ENCODE assay signal across 1 cellular context in genomic region chr2:219245148-219245898, GRCh38.
A peak's percentile ranks its signal among the peaks of the same experiment; 100 is the strongest.
TF ChIP-seq lines count a peak whose summit lies in the region.

TSS of gene GLB1L (minus strand) at chr2:219245444. CDS start at chr2:219243573, 1,871 bp downstream.
TSS of gene STK16 (plus strand) at chr2:219245479. CDS start at chr2:219246000, 521 bp downstream.

TF ChIP-seq in K562, 482 proteins besides CTCF, POLR2A, EP300 and RAD21 (continued from another document and continues in another):
- TF ChIP-seq ELK1 (CRISPR knock-in tag; IDR thresholded peaks at IDR 0.05) (peak; percentile 98), ETV5 (CRISPR knock-in tag; IDR thresholded peaks at IDR 0.05; ENCODE audit: low read depth) (peak; percentile 73; the same call in 1 of the 2 replicates), PHF21A (IDR thresholded peaks at IDR 0.05; ENCODE audit: borderline replicate concordance, low read depth) (no peak), ZMIZ1 (IDR thresholded peaks at IDR 0.05; ENCODE audit: low read depth in 2 of 2, low read length in 2 of 2) (no peak), HOXB6 (CRISPR knock-in tag; IDR thresholded peaks at IDR 0.05; ENCODE audit: borderline replicate concordance) (no peak), NR2C1 (IDR thresholded peaks at IDR 0.05) (no peak), NR2C1 (tag; IDR thresholded peaks at IDR 0.05) (no peak), SMC3 (conservative IDR thresholded peaks at IDR 0.05; ENCODE audit: insufficient read depth, low read depth, low read length) (0 out of 2 replicates have a peak, but pooled peaks have one; percentile 3), IRF2 (CRISPR knock-in tag; IDR thresholded peaks at IDR 0.05) (no peak), KLF16 (IDR thresholded peaks at IDR 0.05) (peak; percentile 83), DEAF1 (CRISPR knock-in tag; IDR thresholded peaks at IDR 0.05) (no peak), SUPT5H (IDR thresholded peaks at IDR 0.05) (peak; percentile 91), ZNF57 (CRISPR knock-in tag; IDR thresholded peaks at IDR 0.05) (no peak), GTF2A2 (tag; IDR thresholded peaks at IDR 0.05) (no peak), TRIM25 (IDR thresholded peaks at IDR 0.05; ENCODE audit: borderline replicate concordance) (no peak), GTF2B (IDR thresholded peaks at IDR 0.05; ENCODE audit: extremely low read depth, insufficient read length) (no peak), ZNF224 (CRISPR knock-in tag; IDR thresholded peaks at IDR 0.05) (no peak), LCOR (CRISPR knock-in tag; IDR thresholded peaks at IDR 0.05) (0 out of 2 replicates have a peak, but pooled peaks have one; percentile 12), BACH1 (tag; IDR thresholded peaks at IDR 0.05) (0 out of 2 replicates have a peak, but pooled peaks have one; percentile 61), NCOA1 (IDR thresholded peaks at IDR 0.05; ENCODE audit: low read depth) (no peak), ZBTB12 (CRISPR knock-in tag; IDR thresholded peaks at IDR 0.05) (peak; percentile 86), DACH1 (IDR thresholded peaks at IDR 0.05; ENCODE audit: partially characterized antibody) (no peak), HCFC1 (IDR thresholded peaks at IDR 0.05; ENCODE audit: low read depth, low read length) (peak; percentile 77), ZNF639 (CRISPR knock-in tag; conservative IDR thresholded peaks at IDR 0.05 in 1 of 2, IDR thresholded peaks at IDR 0.05 in 1 of 2) (no peak), KHSRP (IDR thresholded peaks at IDR 0.05) (0 out of 2 replicates have a peak, but pooled peaks have one; percentile 34), CBX2 (IDR thresholded peaks at IDR 0.05; ENCODE audit: insufficient read depth, low read length, poor library complexity, severe bottlenecking) (no peak), XRCC5 (IDR thresholded peaks at IDR 0.05; ENCODE audit: low read depth, low read length) (no peak), GMEB1 (CRISPR knock-in tag; IDR thresholded peaks at IDR 0.05) (0 out of 2 replicates have a peak, but pooled peaks have one; percentile 51), LEF1 (IDR thresholded peaks at IDR 0.05) (0 out of 2 replicates have a peak, but pooled peaks have one; percentile 24), JUNB (CRISPR knock-in tag; conservative IDR thresholded peaks at IDR 0.05) (no peak), TBP (optimal IDR thresholded peaks at IDR 0.05; ENCODE audit: low read depth, low read length) (peak; percentile 68), ZBTB17 (CRISPR knock-in tag; IDR thresholded peaks at IDR 0.05) (peak; percentile 85), GTF2E2 (tag; IDR thresholded peaks at IDR 0.05) (no peak), ELF1 (tag; IDR thresholded peaks at IDR 0.05) (peak; percentile 44; the same call in 1 of the 2 replicates), CUX1 (CRISPR knock-in tag; IDR thresholded peaks at IDR 0.05) (no peak), NELFE (IDR thresholded peaks at IDR 0.05; ENCODE audit: insufficient read depth, insufficient read length) (no peak), CBX3 (IDR thresholded peaks at IDR 0.05; ENCODE audit: borderline replicate concordance in 1 of 2, low read length in 2 of 2) (no peak), PHB2 (IDR thresholded peaks at IDR 0.05; ENCODE audit: low read depth) (no peak)
